In the genomic region with DNA sequence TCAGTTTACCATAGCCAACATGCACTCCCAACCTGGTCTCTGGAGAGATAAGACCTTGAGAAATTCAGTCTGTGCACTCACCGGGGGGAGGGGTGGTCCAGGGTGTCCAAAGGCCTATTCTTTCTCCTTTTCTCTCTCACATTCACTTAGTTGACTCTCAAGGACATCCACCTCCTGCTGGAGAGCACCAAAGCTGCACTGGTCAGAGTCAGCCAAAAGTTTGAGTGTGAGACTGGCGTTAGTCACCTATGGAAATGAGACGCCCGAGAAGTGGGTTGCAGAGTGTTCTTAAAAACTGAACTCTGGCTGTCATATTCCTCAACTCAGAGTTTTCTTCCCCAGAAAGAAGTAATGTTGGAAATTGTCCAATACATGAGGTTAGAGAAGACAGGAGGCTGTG, we compare ENCODE assay signal across 19 cellular contexts. TPM values are rescaled to one million over a fixed set of nuclear protein-coding genes. Genes with fewer than 3 reads are reported as not detected.
DNase-seq lines count a peak whose midpoint lies in the region; ATAC-seq and TF ChIP-seq lines count a peak whose summit lies in the region.
"Had no signal": no experiment of that assay in that cellular context is flagged by ENCODE, and none has a peak within 500 bp of the region (broad histone marks: within the 10 kb centered on the region; RNA-seq: fewer than 3 reads in every experiment).

No MANE protein-coding gene starts in this region.

- in situ Hi-C loops in SK-MEL-5 (cut with HindIII; ENCODE audit: low pct_unique_long_range_greater_than_20kb, low sequenced_read_pairs) = no loop called here

- DNase-seq in HT1080 (ENCODE audit: low read depth) = peak; percentile 48
- DNase-seq in SK-MEL-5 (ENCODE audit: low read depth, low spot score) = peak; percentile 31
- peak; percentile 2 for DNase-seq in fibroblast of mammary gland (ENCODE audit: low read depth)
- DNase-seq in stimulated activated CD4-positive, alpha-beta T cell treated with anti-CD3 and anti-CD28 coated beads, Interleukin-12 subunit alpha, Interleukin-12 subunit beta, amount 100 ng/mL, for 4 hours = no peak
- DNase-seq in NCI-H774 (lab: John Stamatoyannopoulos, UW) = no peak
- DNase-seq: CD8-positive, alpha-beta T cell; COR-L47; DMS153; DMS79 treated with DMSO at 0.1 percent for 48 hours; EL; GDM1; H9; KBM-7 had no signal

- no peak for TF ChIP-seq CTCF in fibroblast of mammary gland (conservative IDR thresholded peaks at IDR 0.05; ENCODE audit: control insufficient read depth, insufficient read depth, low read depth, low read length)

- H3K4me3 ChIP-seq in fibroblast of mammary gland (ENCODE audit: control insufficient read depth, low read depth, low read length) = no peak overlapping the region
- H3K4me3 ChIP-seq: A549, GM23338 had no signal

- ATAC-seq in HG03196 (IDR thresholded peaks at IDR 0.05; ENCODE audit: unreplicated experiment) = no peak
- ATAC-seq: A549; CD8-positive, alpha-beta T cell; GM23338 had no signal

RNA-seq across cellular contexts. Expression of a gene that starts 5.0 kb away (rescaled TPM):
- 0.07 TPM in 1 of 2 replicates, not detected in the other for total RNA-seq in HT1080 (2014; rRNA removed; shearing (Covaris generic))
- 0.02 TPM in 1 of 2 replicates, not detected in the other for polyA plus RNA-seq in HT1080 (2015; cell fraction: cytosol; rRNA removed)
- 0.27 TPM in 1 of 2 replicates, not detected in the other for polyA plus RNA-seq in HT1080 (2015; cell fraction: nucleus; rRNA removed)
- not detected in 2 replicates for total RNA-seq in SK-MEL-5 (2014; rRNA removed; shearing (Covaris generic))
- 0.08 TPM in 1 of 2 replicates, not detected in the other for polyA plus RNA-seq in SK-MEL-5 (2015; cell fraction: cytosol; rRNA removed)
- 0.10 and 0.53 TPM in 2 replicates for polyA plus RNA-seq in SK-MEL-5 (2015; cell fraction: nucleus; rRNA removed)
- total RNA-seq: H9 had no signal
- polyA plus RNA-seq: CD14-positive monocyte, GM23338 had no signal

RNA-seq across cellular contexts. Expression of a gene that starts 11.8 kb away (rescaled TPM):
- total RNA-seq in HT1080 (2014; rRNA removed; shearing (Covaris generic)) = not detected in 2 replicates
- polyA plus RNA-seq in HT1080 (2015; cell fraction: cytosol; rRNA removed) = not detected in 2 replicates
- not detected in 2 replicates for polyA plus RNA-seq in HT1080 (2015; cell fraction: nucleus; rRNA removed)
- total RNA-seq in SK-MEL-5 (2014; rRNA removed; shearing (Covaris generic)) = not detected in 2 replicates
- not detected in 2 replicates for polyA plus RNA-seq in SK-MEL-5 (2015; cell fraction: cytosol; rRNA removed)
- not detected in 2 replicates for polyA plus RNA-seq in SK-MEL-5 (2015; cell fraction: nucleus; rRNA removed)
- total RNA-seq: CD8-positive, alpha-beta T cell; GM23338; H9 had no signal
- polyA plus RNA-seq: A549, AG04450, CD14-positive monocyte, GM23338 had no signal

RNA-seq across cellular contexts. Expression of a gene that starts 26.8 kb away (rescaled TPM):
- total RNA-seq in HT1080 (2014; rRNA removed; shearing (Covaris generic)) = not detected in 2 replicates
- not detected in 2 replicates for polyA plus RNA-seq in HT1080 (2015; cell fraction: cytosol; rRNA removed)
- polyA plus RNA-seq in HT1080 (2015; cell fraction: nucleus; rRNA removed) = not detected in 2 replicates
- total RNA-seq in SK-MEL-5 (2014; rRNA removed; shearing (Covaris generic)) = not detected in 2 replicates
- not detected in 2 replicates for polyA plus RNA-seq in SK-MEL-5 (2015; cell fraction: cytosol; rRNA removed)
- not detected in 2 replicates for polyA plus RNA-seq in SK-MEL-5 (2015; cell fraction: nucleus; rRNA removed)
- total RNA-seq: CD8-positive, alpha-beta T cell; H9 had no signal
- polyA plus RNA-seq: A549, BJ, CD14-positive monocyte, GM23338 had no signal

RNA-seq across cellular contexts. Expression of a gene that starts 33.1 kb away (rescaled TPM):
- not detected in 2 replicates for total RNA-seq in HT1080 (2014; rRNA removed; shearing (Covaris generic))
- polyA plus RNA-seq in HT1080 (2015; cell fraction: cytosol; rRNA removed) = not detected in 2 replicates
- polyA plus RNA-seq in HT1080 (2015; cell fraction: nucleus; rRNA removed) = not detected in 2 replicates
- total RNA-seq in SK-MEL-5 (2014; rRNA removed; shearing (Covaris generic)) = not detected in 2 replicates
- not detected in 2 replicates for polyA plus RNA-seq in SK-MEL-5 (2015; cell fraction: cytosol; rRNA removed)
- polyA plus RNA-seq in SK-MEL-5 (2015; cell fraction: nucleus; rRNA removed) = not detected in 2 replicates
- total RNA-seq: CD8-positive, alpha-beta T cell; GM23338; H9 had no signal
- polyA plus RNA-seq: A549, AG04450, BJ, CD14-positive monocyte, GM23338 had no signal

RNA-seq across cellular contexts. Expression of a gene that starts 59.1 kb away (rescaled TPM):
- not detected in 2 replicates for total RNA-seq in HT1080 (2014; rRNA removed; shearing (Covaris generic))
- polyA plus RNA-seq in HT1080 (2015; cell fraction: cytosol; rRNA removed) = not detected in 2 replicates
- not detected in 2 replicates for polyA plus RNA-seq in HT1080 (2015; cell fraction: nucleus; rRNA removed)
- total RNA-seq in SK-MEL-5 (2014; rRNA removed; shearing (Covaris generic)) = not detected in 2 replicates
- not detected in 2 replicates for polyA plus RNA-seq in SK-MEL-5 (2015; cell fraction: cytosol; rRNA removed)
- polyA plus RNA-seq in SK-MEL-5 (2015; cell fraction: nucleus; rRNA removed) = not detected in 2 replicates
- total RNA-seq: CD8-positive, alpha-beta T cell; GM23338; H9 had no signal
- polyA plus RNA-seq: A549, AG04450, BJ, CD14-positive monocyte, GM23338 had no signal

Comparison
In these comparisons a context has a peak if more than half of its experiments do, and no peak if none do; other contexts are left out.
1. DNase-seq: peak in HT1080 (single experiment), SK-MEL-5 (single experiment) and fibroblast of mammary gland (single experiment); none in stimulated activated CD4-positive, alpha-beta T cell treated with anti-CD3 and anti-CD28 coated beads, Interleukin-12 subunit alpha, Interleukin-12 subunit beta, amount 100 ng/mL, for 4 hours (single experiment) and NCI-H774 (single experiment).